Comparison of ENCODE assay signal across 1 cellular context in the genomic region with DNA sequence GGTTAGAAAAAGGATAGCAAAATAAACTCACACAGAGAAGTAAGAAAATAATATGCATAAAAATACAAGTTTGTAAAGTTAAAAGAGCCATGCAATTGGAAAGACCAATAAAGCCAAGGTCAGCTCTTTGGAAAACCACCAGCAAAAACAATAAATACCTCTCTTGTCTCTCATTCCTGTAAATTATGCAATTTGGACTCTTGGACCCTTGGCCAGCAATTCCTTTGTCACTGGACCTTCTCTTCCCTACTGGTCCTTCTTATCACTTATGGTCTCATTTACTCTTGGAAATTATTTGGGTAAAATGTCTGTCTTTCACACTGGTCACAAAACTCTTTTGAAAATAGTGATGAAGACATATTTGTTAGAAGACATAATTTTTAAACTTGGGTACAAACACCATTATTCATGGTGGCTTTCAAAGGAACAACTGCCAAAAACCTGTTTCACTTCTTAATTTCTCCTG.
A peak's percentile ranks its signal among the peaks of the same experiment; 100 is the strongest.
TF ChIP-seq lines count a peak whose summit lies in the region.

No MANE protein-coding gene starts in this region.

TF ChIP-seq in HepG2, 621 proteins besides CTCF, POLR2A, EP300 and RAD21 (continued from another document and continues in another):
- TF ChIP-seq, protein P1, sequence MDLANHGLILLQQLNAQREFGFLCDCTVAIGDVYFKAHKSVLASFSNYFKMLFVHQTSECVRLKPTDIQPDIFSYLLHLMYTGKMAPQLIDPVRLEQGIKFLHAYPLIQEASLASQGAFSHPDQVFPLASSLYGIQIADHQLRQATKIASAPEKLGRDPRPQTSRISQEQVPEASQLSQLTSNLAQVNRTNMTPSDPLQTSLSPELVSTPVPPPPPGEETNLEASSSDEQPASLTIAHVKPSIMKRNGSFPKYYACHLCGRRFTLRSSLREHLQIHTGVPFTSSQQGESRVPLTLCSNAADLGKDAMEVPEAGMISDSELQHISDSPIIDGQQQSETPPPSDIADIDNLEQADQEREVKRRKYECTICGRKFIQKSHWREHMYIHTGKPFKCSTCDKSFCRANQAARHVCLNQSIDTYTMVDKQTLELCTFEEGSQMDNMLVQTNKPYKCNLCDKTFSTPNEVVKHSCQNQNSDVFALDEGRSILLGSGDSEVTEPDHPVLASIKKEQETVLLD (CRISPR knock-in tag; IDR thresholded peaks at IDR 0.05; ENCODE audit: low read depth), result no peak
- TF ChIP-seq, protein P2, sequence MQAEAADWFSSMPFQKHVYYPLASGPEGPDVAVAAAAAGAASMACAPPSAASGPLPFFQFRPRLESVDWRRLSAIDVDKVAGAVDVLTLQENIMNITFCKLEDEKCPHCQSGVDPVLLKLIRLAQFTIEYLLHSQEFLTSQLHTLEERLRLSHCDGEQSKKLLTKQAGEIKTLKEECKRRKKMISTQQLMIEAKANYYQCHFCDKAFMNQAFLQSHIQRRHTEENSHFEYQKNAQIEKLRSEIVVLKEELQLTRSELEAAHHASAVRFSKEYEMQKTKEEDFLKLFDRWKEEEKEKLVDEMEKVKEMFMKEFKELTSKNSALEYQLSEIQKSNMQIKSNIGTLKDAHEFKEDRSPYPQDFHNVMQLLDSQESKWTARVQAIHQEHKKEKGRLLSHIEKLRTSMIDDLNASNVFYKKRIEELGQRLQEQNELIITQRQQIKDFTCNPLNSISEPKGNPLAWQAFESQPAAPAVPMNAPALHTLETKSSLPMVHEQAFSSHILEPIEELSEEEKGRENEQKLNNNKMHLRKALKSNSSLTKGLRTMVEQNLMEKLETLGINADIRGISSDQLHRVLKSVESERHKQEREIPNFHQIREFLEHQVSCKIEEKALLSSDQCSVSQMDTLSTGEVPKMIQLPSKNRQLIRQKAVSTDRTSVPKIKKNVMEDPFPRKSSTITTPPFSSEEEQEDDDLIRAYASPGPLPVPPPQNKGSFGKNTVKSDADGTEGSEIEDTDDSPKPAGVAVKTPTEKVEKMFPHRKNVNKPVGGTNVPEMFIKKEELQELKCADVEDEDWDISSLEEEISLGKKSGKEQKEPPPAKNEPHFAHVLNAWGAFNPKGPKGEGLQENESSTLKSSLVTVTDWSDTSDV (CRISPR knock-in tag; IDR thresholded peaks at IDR 0.05), result no peak
- TF ChIP-seq ZNF564 (CRISPR knock-in tag; IDR thresholded peaks at IDR 0.05), result no peak
- TF ChIP-seq, protein P3, sequence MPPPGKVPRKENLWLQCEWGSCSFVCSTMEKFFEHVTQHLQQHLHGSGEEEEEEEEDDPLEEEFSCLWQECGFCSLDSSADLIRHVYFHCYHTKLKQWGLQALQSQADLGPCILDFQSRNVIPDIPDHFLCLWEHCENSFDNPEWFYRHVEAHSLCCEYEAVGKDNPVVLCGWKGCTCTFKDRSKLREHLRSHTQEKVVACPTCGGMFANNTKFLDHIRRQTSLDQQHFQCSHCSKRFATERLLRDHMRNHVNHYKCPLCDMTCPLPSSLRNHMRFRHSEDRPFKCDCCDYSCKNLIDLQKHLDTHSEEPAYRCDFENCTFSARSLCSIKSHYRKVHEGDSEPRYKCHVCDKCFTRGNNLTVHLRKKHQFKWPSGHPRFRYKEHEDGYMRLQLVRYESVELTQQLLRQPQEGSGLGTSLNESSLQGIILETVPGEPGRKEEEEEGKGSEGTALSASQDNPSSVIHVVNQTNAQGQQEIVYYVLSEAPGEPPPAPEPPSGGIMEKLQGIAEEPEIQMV (CRISPR knock-in tag; IDR thresholded peaks at IDR 0.05; ENCODE audit: low read depth), result no peak
- no peak for TF ChIP-seq MTF2 (CRISPR knock-in tag; IDR thresholded peaks at IDR 0.05; ENCODE audit: borderline replicate concordance)
- TF ChIP-seq DNMT1 (CRISPR knock-in tag; IDR thresholded peaks at IDR 0.05), result no peak
- no peak for TF ChIP-seq HNRNPL (IDR thresholded peaks at IDR 0.05; ENCODE audit: low read depth, low read length)
- no peak for TF ChIP-seq NR3C1 (CRISPR knock-in tag; IDR thresholded peaks at IDR 0.05)
- TF ChIP-seq CREM (IDR thresholded peaks at IDR 0.05), result peak; percentile 84
- TF ChIP-seq CREM (CRISPR knock-in tag; IDR thresholded peaks at IDR 0.05), result no peak
- TF ChIP-seq, protein P4, sequence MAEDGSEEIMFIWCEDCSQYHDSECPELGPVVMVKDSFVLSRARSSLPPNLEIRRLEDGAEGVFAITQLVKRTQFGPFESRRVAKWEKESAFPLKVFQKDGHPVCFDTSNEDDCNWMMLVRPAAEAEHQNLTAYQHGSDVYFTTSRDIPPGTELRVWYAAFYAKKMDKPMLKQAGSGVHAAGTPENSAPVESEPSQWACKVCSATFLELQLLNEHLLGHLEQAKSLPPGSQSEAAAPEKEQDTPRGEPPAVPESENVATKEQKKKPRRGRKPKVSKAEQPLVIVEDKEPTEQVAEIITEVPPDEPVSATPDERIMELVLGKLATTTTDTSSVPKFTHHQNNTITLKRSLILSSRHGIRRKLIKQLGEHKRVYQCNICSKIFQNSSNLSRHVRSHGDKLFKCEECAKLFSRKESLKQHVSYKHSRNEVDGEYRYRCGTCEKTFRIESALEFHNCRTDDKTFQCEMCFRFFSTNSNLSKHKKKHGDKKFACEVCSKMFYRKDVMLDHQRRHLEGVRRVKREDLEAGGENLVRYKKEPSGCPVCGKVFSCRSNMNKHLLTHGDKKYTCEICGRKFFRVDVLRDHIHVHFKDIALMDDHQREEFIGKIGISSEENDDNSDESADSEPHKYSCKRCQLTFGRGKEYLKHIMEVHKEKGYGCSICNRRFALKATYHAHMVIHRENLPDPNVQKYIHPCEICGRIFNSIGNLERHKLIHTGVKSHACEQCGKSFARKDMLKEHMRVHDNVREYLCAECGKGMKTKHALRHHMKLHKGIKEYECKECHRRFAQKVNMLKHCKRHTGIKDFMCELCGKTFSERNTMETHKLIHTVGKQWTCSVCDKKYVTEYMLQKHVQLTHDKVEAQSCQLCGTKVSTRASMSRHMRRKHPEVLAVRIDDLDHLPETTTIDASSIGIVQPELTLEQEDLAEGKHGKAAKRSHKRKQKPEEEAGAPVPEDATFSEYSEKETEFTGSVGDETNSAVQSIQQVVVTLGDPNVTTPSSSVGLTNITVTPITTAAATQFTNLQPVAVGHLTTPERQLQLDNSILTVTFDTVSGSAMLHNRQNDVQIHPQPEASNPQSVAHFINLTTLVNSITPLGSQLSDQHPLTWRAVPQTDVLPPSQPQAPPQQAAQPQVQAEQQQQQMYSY (CRISPR knock-in tag; IDR thresholded peaks at IDR 0.05), result peak; percentile 32; the same call in 1 of the 2 replicates
- TF ChIP-seq ZFP37 (CRISPR knock-in tag; IDR thresholded peaks at IDR 0.05; ENCODE audit: borderline replicate concordance), result no peak
- peak; percentile 64 for TF ChIP-seq TCF7L2 (IDR thresholded peaks at IDR 0.05; ENCODE audit: low read depth, low read length)
- no peak for TF ChIP-seq ZNF891 (CRISPR knock-in tag; IDR thresholded peaks at IDR 0.05)
- TF ChIP-seq FIP1L1 (IDR thresholded peaks at IDR 0.05; ENCODE audit: borderline replicate concordance, insufficient read depth, low read depth, low read length), result no peak
- TF ChIP-seq ZNF713 (CRISPR knock-in tag; IDR thresholded peaks at IDR 0.05), result no peak
- TF ChIP-seq, protein P5, sequence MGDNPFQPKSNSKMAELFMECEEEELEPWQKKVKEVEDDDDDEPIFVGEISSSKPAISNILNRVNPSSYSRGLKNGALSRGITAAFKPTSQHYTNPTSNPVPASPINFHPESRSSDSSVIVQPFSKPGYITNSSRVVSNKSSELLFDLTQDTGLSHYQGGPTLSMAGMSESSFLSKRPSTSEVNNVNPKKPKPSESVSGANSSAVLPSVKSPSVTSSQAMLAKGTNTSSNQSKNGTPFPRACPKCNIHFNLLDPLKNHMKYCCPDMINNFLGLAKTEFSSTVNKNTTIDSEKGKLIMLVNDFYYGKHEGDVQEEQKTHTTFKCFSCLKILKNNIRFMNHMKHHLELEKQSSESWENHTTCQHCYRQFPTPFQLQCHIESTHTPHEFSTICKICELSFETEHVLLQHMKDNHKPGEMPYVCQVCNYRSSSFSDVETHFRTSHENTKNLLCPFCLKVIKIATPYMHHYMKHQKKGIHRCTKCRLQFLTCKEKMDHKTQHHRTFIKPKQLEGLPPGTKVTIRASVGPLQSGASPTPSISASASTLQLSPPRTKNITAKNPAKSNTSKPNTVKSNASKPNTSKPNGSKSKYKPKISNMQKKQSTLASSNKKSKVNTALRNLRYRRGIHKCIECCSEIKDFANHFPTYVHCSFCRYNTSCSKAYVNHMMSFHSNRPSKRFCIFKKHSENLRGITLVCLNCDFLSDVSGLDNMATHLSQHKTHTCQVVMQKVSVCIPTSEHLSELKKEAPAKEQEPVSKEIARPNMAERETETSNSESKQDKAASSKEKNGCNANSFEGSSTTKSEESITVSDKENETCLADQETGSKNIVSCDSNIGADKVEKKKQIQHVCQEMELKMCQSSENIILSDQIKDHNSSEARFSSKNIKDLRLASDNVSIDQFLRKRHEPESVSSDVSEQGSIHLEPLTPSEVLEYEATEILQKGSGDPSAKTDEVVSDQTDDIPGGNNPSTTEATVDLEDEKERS (CRISPR knock-in tag; IDR thresholded peaks at IDR 0.05), result no peak
- TF ChIP-seq, protein P6, sequence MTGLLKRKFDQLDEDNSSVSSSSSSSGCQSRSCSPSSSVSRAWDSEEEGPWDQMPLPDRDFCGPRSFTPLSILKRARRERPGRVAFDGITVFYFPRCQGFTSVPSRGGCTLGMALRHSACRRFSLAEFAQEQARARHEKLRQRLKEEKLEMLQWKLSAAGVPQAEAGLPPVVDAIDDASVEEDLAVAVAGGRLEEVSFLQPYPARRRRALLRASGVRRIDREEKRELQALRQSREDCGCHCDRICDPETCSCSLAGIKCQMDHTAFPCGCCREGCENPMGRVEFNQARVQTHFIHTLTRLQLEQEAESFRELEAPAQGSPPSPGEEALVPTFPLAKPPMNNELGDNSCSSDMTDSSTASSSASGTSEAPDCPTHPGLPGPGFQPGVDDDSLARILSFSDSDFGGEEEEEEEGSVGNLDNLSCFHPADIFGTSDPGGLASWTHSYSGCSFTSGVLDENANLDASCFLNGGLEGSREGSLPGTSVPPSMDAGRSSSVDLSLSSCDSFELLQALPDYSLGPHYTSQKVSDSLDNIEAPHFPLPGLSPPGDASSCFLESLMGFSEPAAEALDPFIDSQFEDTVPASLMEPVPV (CRISPR knock-in tag; IDR thresholded peaks at IDR 0.05), result peak; percentile 47; the same call in 1 of the 2 replicates
- no peak for TF ChIP-seq ZNF839 (CRISPR knock-in tag; IDR thresholded peaks at IDR 0.05; ENCODE audit: borderline replicate concordance)
- TF ChIP-seq FOXM1 (CRISPR knock-in tag; IDR thresholded peaks at IDR 0.05), result no peak
- TF ChIP-seq, protein P7, sequence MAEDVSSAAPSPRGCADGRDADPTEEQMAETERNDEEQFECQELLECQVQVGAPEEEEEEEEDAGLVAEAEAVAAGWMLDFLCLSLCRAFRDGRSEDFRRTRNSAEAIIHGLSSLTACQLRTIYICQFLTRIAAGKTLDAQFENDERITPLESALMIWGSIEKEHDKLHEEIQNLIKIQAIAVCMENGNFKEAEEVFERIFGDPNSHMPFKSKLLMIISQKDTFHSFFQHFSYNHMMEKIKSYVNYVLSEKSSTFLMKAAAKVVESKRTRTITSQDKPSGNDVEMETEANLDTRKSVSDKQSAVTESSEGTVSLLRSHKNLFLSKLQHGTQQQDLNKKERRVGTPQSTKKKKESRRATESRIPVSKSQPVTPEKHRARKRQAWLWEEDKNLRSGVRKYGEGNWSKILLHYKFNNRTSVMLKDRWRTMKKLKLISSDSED (CRISPR knock-in tag; IDR thresholded peaks at IDR 0.05), result no peak
- no peak for TF ChIP-seq SP2 (CRISPR knock-in tag; IDR thresholded peaks at IDR 0.05)
- TF ChIP-seq NCOR1 (IDR thresholded peaks at IDR 0.05; ENCODE audit: borderline replicate concordance, low read length), result peak; percentile 99
- peak; percentile 96 for TF ChIP-seq CEBPB (IDR thresholded peaks at IDR 0.05; ENCODE audit: borderline replicate concordance, low read depth, low read length)
- 0 out of 2 replicates have a peak, but pooled peaks have one; percentile 32 for TF ChIP-seq ATF7-NPFF (CRISPR knock-in tag; IDR thresholded peaks at IDR 0.05; ENCODE audit: low read depth)
- TF ChIP-seq ZNF782 (CRISPR knock-in tag; IDR thresholded peaks at IDR 0.05; ENCODE audit: borderline replicate concordance), result no peak
- TF ChIP-seq KDM4B (CRISPR knock-in tag; IDR thresholded peaks at IDR 0.05), result peak; percentile 87
- TF ChIP-seq, protein P8, sequence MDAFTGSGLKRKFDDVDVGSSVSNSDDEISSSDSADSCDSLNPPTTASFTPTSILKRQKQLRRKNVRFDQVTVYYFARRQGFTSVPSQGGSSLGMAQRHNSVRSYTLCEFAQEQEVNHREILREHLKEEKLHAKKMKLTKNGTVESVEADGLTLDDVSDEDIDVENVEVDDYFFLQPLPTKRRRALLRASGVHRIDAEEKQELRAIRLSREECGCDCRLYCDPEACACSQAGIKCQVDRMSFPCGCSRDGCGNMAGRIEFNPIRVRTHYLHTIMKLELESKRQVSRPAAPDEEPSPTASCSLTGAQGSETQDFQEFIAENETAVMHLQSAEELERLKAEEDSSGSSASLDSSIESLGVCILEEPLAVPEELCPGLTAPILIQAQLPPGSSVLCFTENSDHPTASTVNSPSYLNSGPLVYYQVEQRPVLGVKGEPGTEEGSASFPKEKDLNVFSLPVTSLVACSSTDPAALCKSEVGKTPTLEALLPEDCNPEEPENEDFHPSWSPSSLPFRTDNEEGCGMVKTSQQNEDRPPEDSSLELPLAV (CRISPR knock-in tag; conservative IDR thresholded peaks at IDR 0.05; ENCODE audit: low read depth), result no peak
- TF ChIP-seq SAFB2 (CRISPR knock-in tag; IDR thresholded peaks at IDR 0.05; ENCODE audit: borderline replicate concordance, low read depth), result no peak
- no peak for TF ChIP-seq ZNF230 (CRISPR knock-in tag; IDR thresholded peaks at IDR 0.05)
- TF ChIP-seq TMF1 (CRISPR knock-in tag; IDR thresholded peaks at IDR 0.05; ENCODE audit: low read depth), result no peak
- TF ChIP-seq ZC3H13 (CRISPR knock-in tag; IDR thresholded peaks at IDR 0.05), result no peak
- TF ChIP-seq SP140L (CRISPR knock-in tag; IDR thresholded peaks at IDR 0.05; ENCODE audit: borderline replicate concordance), result peak; percentile 84
- TF ChIP-seq HNRNPH1 (optimal IDR thresholded peaks at IDR 0.05; ENCODE audit: low read depth, low read length), result no peak
- no peak for TF ChIP-seq NFE2 (CRISPR knock-in tag; IDR thresholded peaks at IDR 0.05)
- no peak for TF ChIP-seq POLR2AphosphoS2 (IDR thresholded peaks at IDR 0.05; ENCODE audit: low read depth, low read length)
- no peak for TF ChIP-seq ZNF772 (CRISPR knock-in tag; IDR thresholded peaks at IDR 0.05)
- no peak for TF ChIP-seq ZNF556 (CRISPR knock-in tag; IDR thresholded peaks at IDR 0.05; ENCODE audit: borderline replicate concordance)
- peak; percentile 72; the same call in 1 of the 2 replicates for TF ChIP-seq KAT7 (CRISPR knock-in tag; IDR thresholded peaks at IDR 0.05; ENCODE audit: borderline replicate concordance)
- TF ChIP-seq, protein P9, sequence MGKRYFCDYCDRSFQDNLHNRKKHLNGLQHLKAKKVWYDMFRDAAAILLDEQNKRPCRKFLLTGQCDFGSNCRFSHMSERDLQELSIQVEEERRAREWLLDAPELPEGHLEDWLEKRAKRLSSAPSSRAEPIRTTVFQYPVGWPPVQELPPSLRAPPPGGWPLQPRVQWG (CRISPR knock-in tag; IDR thresholded peaks at IDR 0.05; ENCODE audit: borderline replicate concordance, low read depth), result no peak
- TF ChIP-seq, protein P10, sequence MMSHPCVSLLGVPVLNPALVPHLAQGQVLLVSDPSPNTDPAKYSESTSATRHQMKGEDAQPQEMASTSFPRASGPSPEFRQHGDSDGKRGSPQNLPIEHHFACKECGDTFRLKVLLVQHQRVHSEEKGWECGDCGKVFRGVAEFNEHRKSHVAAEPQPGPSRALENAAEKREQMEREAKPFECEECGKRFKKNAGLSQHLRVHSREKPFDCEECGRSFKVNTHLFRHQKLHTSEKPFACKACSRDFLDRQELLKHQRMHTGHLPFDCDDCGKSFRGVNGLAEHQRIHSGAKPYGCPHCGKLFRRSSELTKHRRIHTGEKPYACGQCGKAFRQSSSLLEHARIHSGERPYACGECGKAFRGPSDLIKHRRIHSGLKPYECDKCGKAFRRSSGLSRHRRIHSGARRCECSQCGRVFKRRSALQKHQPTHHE (CRISPR knock-in tag; IDR thresholded peaks at IDR 0.05; ENCODE audit: borderline replicate concordance), result no peak
- TF ChIP-seq THYN1 (CRISPR knock-in tag; IDR thresholded peaks at IDR 0.05; ENCODE audit: borderline replicate concordance, low read depth), result no peak
- no peak for TF ChIP-seq ZFP36 (IDR thresholded peaks at IDR 0.05; ENCODE audit: borderline replicate concordance, low read depth, low read length, partially characterized antibody)
- TF ChIP-seq FOXK2 (IDR thresholded peaks at IDR 0.05), result no peak
